ENCODE assay signal across 6 cellular contexts in the genomic region with DNA sequence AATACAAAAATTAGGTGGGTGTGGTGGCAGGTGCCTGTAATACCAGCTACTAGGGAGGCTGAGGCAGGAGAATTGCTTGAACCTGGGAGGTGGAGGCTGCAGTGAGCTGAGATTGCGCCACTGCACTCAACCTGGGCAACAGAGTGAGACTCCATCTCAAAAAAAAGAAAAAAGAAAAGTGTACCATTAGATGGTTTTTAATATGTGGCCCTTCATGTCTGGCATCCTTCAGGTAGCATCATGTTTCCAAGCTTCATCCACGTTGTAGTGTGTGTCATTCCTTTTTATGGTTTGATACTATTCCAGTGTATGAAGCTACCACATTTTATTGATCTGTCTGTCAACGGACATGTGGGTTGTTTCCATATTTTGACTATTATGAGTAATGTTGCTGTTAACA.
A peak's percentile ranks its signal among the peaks of the same experiment; 100 is the strongest.
DNase-seq lines count a peak whose midpoint lies in the region; ATAC-seq and TF ChIP-seq lines count a peak whose summit lies in the region.
"Not testable (repeated sequence)": the region's sequence is repeated elsewhere in the genome, so short reads cannot be mapped to it uniquely, and the experiment has no call there.

No MANE protein-coding gene starts in this region.

- H3K27ac ChIP-seq in neutrophil: peak overlapping the region; percentile 93

- CTCF ChIA-PET in activated CD8-positive, alpha-beta memory T cell treated with anti-CD3 and anti-CD28 coated beads, Interleukin-2, amount 10 ng/mL, durations not matched to agents 7 days and 5 days (lab: Charles Lee): interaction anchor here (1.9 to 2.5 kb wide), 2 partner anchors 15 to 18 kb away, joined by 6 to 12 read pairs; no protein-coding TSS in a partner anchor

- ATAC-seq in T-helper 17 cell; activated CD8-positive, alpha-beta memory T cell treated with anti-CD3 and anti-CD28 coated beads, Interleukin-2, amount 10 ng/mL, durations not matched to agents 7 days and 5 days; central memory CD8-positive, alpha-beta T cell (replicated peaks; ENCODE audit: extremely low read depth, poor library complexity, severe bottlenecking): not testable (repeated sequence)

- H3K27ac Mint-ChIP-seq in CD14-positive monocyte (peak overlapping the region; percentile 74 to 92 (median 87)), T-helper 17 cell (peak overlapping the region; percentile 24)
- peak overlapping the region; percentile 89 for H3K27ac Mint-ChIP-seq in activated CD8-positive, alpha-beta memory T cell treated with anti-CD3 and anti-CD28 coated beads, Interleukin-2, amount 10 ng/mL, durations not matched to agents 7 days and 5 days
- H3K27ac Mint-ChIP-seq in central memory CD8-positive, alpha-beta T cell (ENCODE audit: low read depth): peak overlapping the region; percentile 61

- H3K4me1 ChIP-seq in neutrophil (ENCODE audit: control insufficient read depth in 1 of 2, insufficient read depth in 1 of 2, low read depth in 1 of 2, low read length in 1 of 2): peaks cover 37 to 48% of the 10 kb centered on the region in 2 experiments

- not testable (repeated sequence) for TF ChIP-seq CTCF in CD14-positive monocyte (IDR thresholded peaks at IDR 0.05); neutrophil (IDR thresholded peaks at IDR 0.05)

- peak overlapping the region in 1 of 2 experiments; percentile 28 for H3K4me3 ChIP-seq in neutrophil (ENCODE audit: low read depth in 1 of 2, low read length in 1 of 2)

- peaks cover 11% of the 10 kb centered on the region for H3K4me1 Mint-ChIP-seq in CD14-positive monocyte
- H3K4me1 Mint-ChIP-seq in T-helper 17 cell: peaks cover 27% of the 10 kb centered on the region
- peaks cover 44% of the 10 kb centered on the region for H3K4me1 Mint-ChIP-seq in activated CD8-positive, alpha-beta memory T cell treated with anti-CD3 and anti-CD28 coated beads, Interleukin-2, amount 10 ng/mL, durations not matched to agents 7 days and 5 days
- peaks cover 17% of the 10 kb centered on the region for H3K4me1 Mint-ChIP-seq in central memory CD8-positive, alpha-beta T cell

- peaks cover 17 to 21% (median 21%) of the 10 kb centered on the region in 3 donors for H3K27me3 Mint-ChIP-seq in CD14-positive monocyte (ENCODE audit: low read depth in 3 of 3)
- not testable (repeated sequence) for H3K27me3 Mint-ChIP-seq in T-helper 17 cell
- peaks cover 45% of the 10 kb centered on the region for H3K27me3 Mint-ChIP-seq in activated CD8-positive, alpha-beta memory T cell treated with anti-CD3 and anti-CD28 coated beads, Interleukin-2, amount 10 ng/mL, durations not matched to agents 7 days and 5 days
- H3K27me3 Mint-ChIP-seq in central memory CD8-positive, alpha-beta T cell: peaks cover 28% of the 10 kb centered on the region

- H3K9me3 Mint-ChIP-seq in CD14-positive monocyte: peaks cover 5 to 27% (median 22%) of the 10 kb centered on the region in 7 donors
- not testable (repeated sequence) for H3K9me3 Mint-ChIP-seq in activated CD8-positive, alpha-beta memory T cell treated with anti-CD3 and anti-CD28 coated beads, Interleukin-2, amount 10 ng/mL, durations not matched to agents 7 days and 5 days (ENCODE audit: low read depth); central memory CD8-positive, alpha-beta T cell

- not testable (repeated sequence) for H3K27me3 ChIP-seq in neutrophil

- not testable (repeated sequence) for DNase-seq in CD14-positive monocyte (ENCODE audit: low spot score); T-helper 17 cell; central memory CD8-positive, alpha-beta T cell (ENCODE audit: low spot score in 2 of 2)
- DNase-seq in MV-4-11 (lab: John Stamatoyannopoulos, UW): peak; percentile 5
- peak; percentile 21 for DNase-seq in activated CD8-positive, alpha-beta memory T cell treated with anti-CD3 and anti-CD28 coated beads, Interleukin-2, amount 10 ng/mL, durations not matched to agents 7 days and 5 days

- H3K9me3 ChIP-seq in T-helper 17 cell (ENCODE audit: control insufficient read depth, low read length, poor library complexity, severe bottlenecking); neutrophil: not testable (repeated sequence)

- H3K36me3 ChIP-seq in neutrophil: not testable (repeated sequence)

- not testable (repeated sequence) for H3K36me3 Mint-ChIP-seq in CD14-positive monocyte; T-helper 17 cell (ENCODE audit: low read depth); central memory CD8-positive, alpha-beta T cell (ENCODE audit: insufficient read depth)
- H3K36me3 Mint-ChIP-seq in activated CD8-positive, alpha-beta memory T cell treated with anti-CD3 and anti-CD28 coated beads, Interleukin-2, amount 10 ng/mL, durations not matched to agents 7 days and 5 days: peaks cover 32% of the 10 kb centered on the region

- H3K4me3 Mint-ChIP-seq in CD14-positive monocyte; T-helper 17 cell; activated CD8-positive, alpha-beta memory T cell treated with anti-CD3 and anti-CD28 coated beads, Interleukin-2, amount 10 ng/mL, durations not matched to agents 7 days and 5 days; central memory CD8-positive, alpha-beta T cell: not testable (repeated sequence)

- intact Hi-C loops in CD14-positive monocyte (cut with micrococcal nuclease): loop anchor here in 1 of 2 donors (10.0 kb wide), 1 partner anchor 365 kb away; no protein-coding TSS in a partner anchor

Comparison
In these comparisons a context has a peak if more than half of its experiments do, and no peak if none do; other contexts are left out.
1. H3K27ac Mint-ChIP-seq: peak in every context shown above with its lines; median percentile 89 in activated CD8-positive, alpha-beta memory T cell treated with anti-CD3 and anti-CD28 coated beads, Interleukin-2, amount 10 ng/mL, durations not matched to agents 7 days and 5 days; 87 in CD14-positive monocyte; 61 in central memory CD8-positive, alpha-beta T cell; 24 in T-helper 17 cell.